Comparison of ENCODE assay signal across 9 cellular contexts in the genomic region with DNA sequence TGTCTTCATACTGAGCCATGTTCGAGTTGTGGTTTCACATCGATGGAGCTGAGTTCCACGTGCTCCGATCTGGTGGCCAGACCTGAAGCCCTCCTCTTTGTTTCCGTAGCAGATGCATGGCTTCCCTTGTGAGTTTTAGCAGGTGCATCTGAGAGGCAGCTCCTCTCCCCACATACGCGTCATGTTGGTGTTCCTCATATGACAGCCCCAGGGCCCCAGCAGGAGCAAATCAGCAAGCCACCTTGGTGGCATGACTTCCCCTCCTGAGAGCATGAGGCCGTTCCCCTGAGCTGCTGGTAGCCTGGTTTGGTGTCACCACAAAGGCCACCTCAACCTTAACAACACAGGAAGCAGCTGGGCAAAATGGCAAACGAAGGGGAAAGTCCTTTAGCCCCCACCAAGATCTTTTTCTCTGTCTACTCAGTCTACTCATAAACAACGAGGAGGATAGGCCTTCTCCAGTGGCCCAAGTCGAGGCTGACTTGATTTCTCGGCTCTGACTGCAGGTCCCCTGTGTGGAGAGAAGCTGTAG. TPM values are rescaled to one million over a fixed set of nuclear protein-coding genes. Genes with fewer than 3 reads are reported as not detected.
DNase-seq lines count a peak whose midpoint lies in the region; ATAC-seq, FAIRE-seq and TF ChIP-seq lines count a peak whose summit lies in the region.
"Had no signal": no experiment of that assay in that cellular context is flagged by ENCODE, and none has a peak within 500 bp of the region (broad histone marks: within the 10 kb centered on the region; RNA-seq: fewer than 3 reads in every experiment).

No MANE protein-coding gene starts in this region.

- CTCF ChIA-PET in T-cell (lab: Charles Lee), result interaction anchor here (0.6 to 3.0 kb wide), 11 partner anchors 8 to 129 kb away, joined by 3 to 30 read pairs (median 5); a partner anchor contains a TSS
- CTCF ChIA-PET in PC-3 (lab: Charles Lee), result no interaction called here

- H3K27me3 ChIP-seq in WERI-Rb-1 (ENCODE audit: insufficient read depth, low read depth, severe bottlenecking) (no peaks in the 10 kb centered on the region), PC-3 (ENCODE audit: low read length) (no peaks in the 10 kb centered on the region)

- no peaks in the 10 kb centered on the region for H3K9me2 ChIP-seq in PC-3 (replicated peaks; ENCODE audit: low read length)

- no peak overlapping the region for H3K4me2 ChIP-seq in PC-3 (ENCODE audit: low read length)

- BruUV-seq in PC-3 (replicated peaks; lab: Mats Ljungman, UMichigan), result no TSS peak

- H2AFZ ChIP-seq in PC-3 (ENCODE audit: low read length), result no peak overlapping the region

- peak overlapping the region; percentile 99 for H3K27ac Mint-ChIP-seq in T-cell

- H3K4me3 ChIP-seq in WERI-Rb-1 (ENCODE audit: low read depth, low read length), result no peak overlapping the region
- H3K4me3 ChIP-seq in PC-3 (ENCODE audit: low read length), result no peak overlapping the region

- peaks cover 1% of the 10 kb centered on the region for H3K4me1 ChIP-seq in PC-3 (ENCODE audit: insufficient read depth, low read length)

- H3K27me3 Mint-ChIP-seq in T-cell, result no peaks in the 10 kb centered on the region

- TF ChIP-seq CTCF in WERI-Rb-1 (IDR thresholded peaks at IDR 0.05; ENCODE audit: low read depth, low read length), result no peak
- no peak for TF ChIP-seq CTCF in PC-3 (conservative IDR thresholded peaks at IDR 0.05; ENCODE audit: low read depth, low read length)

- no peaks in the 10 kb centered on the region for H3K9me3 ChIP-seq in WERI-Rb-1 (ENCODE audit: severe bottlenecking)
- H3K9me3 ChIP-seq in PC-3 (ENCODE audit: low read length), result no peaks in the 10 kb centered on the region

- no peak for FAIRE-seq in HTR-8/SVneo (lab: Jason Lieb, UNC)

- DNase-seq in T-cell (peak; percentile 63 to 99 (median 91)), WERI-Rb-1 (no peak), PC-3 (no peak), HTR-8/SVneo (ENCODE audit: insufficient read length, low spot score) (no peak)
- peak; percentile 51 for DNase-seq in activated naive CD8-positive, alpha-beta T cell treated with anti-CD3 and anti-CD28 coated beads, Interleukin-2, amount 50 U/mL, for 16 hours (ENCODE audit: low read depth, low spot score)
- peak in 2 of 3 experiments; percentile 49 to 56 for DNase-seq in stimulated activated CD4-positive, alpha-beta T cell treated with anti-CD3 and anti-CD28 coated beads, TNF-alpha, amount 100 ng/mL, for 4 hours (ENCODE audit: low read depth in 3 of 3)

- H3K36me3 Mint-ChIP-seq in T-cell, result peaks cover 31% of the 10 kb centered on the region

- peak; percentile 88 for ATAC-seq in GM18909 (IDR thresholded peaks at IDR 0.05; ENCODE audit: poor library complexity, unreplicated experiment)
- peak; percentile 88 for ATAC-seq in HG02981 (IDR thresholded peaks at IDR 0.05; ENCODE audit: unreplicated experiment)
- peak; percentile 91 to 94 (median 92) for ATAC-seq in T-cell (replicated peaks in 1 of 4)
- no peak for ATAC-seq in PC-3

- no peak overlapping the region for H3K9ac ChIP-seq in PC-3 (ENCODE audit: low read length)

- POLR2A ChIA-PET in T-cell (lab: Charles Lee), result interaction anchor here (0.6 to 3.2 kb wide), 9 partner anchors 18 to 129 kb away, joined by 3 to 10 read pairs (median 4); a partner anchor contains a TSS
- POLR2A ChIA-PET in PC-3 (lab: Charles Lee; ENCODE audit: unreplicated experiment), result no interaction called here

- no peak overlapping the region for H3K27ac ChIP-seq in WERI-Rb-1
- no peak overlapping the region for H3K27ac ChIP-seq in PC-3 (ENCODE audit: low read length)

- peak overlapping the region; percentile 65 to 92 (median 73) for H3K4me3 Mint-ChIP-seq in T-cell
- H3K4me3 Mint-ChIP-seq: neural crest cell had no signal

- H3K79me2 ChIP-seq in PC-3 (ENCODE audit: low read length), result no peaks in the 10 kb centered on the region

- no peaks in the 10 kb centered on the region for H4K20me1 ChIP-seq in PC-3 (ENCODE audit: low read length)

- H3K4me1 Mint-ChIP-seq in T-cell, result peaks cover 89 to 94% (median 93%) of the 10 kb centered on the region in 3 donors

- intact Hi-C loops in PC-3 (cut with micrococcal nuclease), result no loop called here

- H3K9me3 Mint-ChIP-seq in T-cell, result no peaks in the 10 kb centered on the region

- H3F3A ChIP-seq in PC-3 (ENCODE audit: low read length, unreplicated experiment), result no peaks in the 10 kb centered on the region

- peaks cover 10% of the 10 kb centered on the region; the same call in 1 of the 2 replicates for H3K36me3 ChIP-seq in WERI-Rb-1
- no peaks in the 10 kb centered on the region for H3K36me3 ChIP-seq in PC-3 (ENCODE audit: low read depth, low read length)

RNA-seq across cellular contexts. Expression of a gene that starts 5.9 kb away (rescaled TPM):
- total RNA-seq in T-cell (100 to 1,000 TPM; 362 to 497 (median 398) TPM), PC-3 (2014; rRNA removed) (30.4 and 36.0 TPM in 2 replicates)

Comparison
In these comparisons a context has a peak if more than half of its experiments do, and no peak if none do; other contexts are left out.
1. DNase-seq: peak in T-cell (34 of 34), activated naive CD8-positive, alpha-beta T cell treated with anti-CD3 and anti-CD28 coated beads, Interleukin-2, amount 50 U/mL, for 16 hours (single experiment) and stimulated activated CD4-positive, alpha-beta T cell treated with anti-CD3 and anti-CD28 coated beads, TNF-alpha, amount 100 ng/mL, for 4 hours (2 of 3); none in WERI-Rb-1 (single experiment), PC-3 (single experiment) and HTR-8/SVneo (single experiment).